In genomic region chr18:63037491-63037890, GRCh38 we compare ENCODE assay signal across 3 cellular contexts.
"Had no signal": no experiment of that assay in that cellular context is flagged by ENCODE, and none has a peak within 500 bp of the region (broad histone marks: within the 10 kb centered on the region; RNA-seq: fewer than 3 reads in every experiment).

No MANE protein-coding gene starts in this region.

- H3K4me3 ChIP-seq: GM12878 had no signal

- DNase-seq: GDM1, GF-D8 had no signal
